ENCODE assay signal across 1 cellular context in genomic region chr15:38401101-38401500, GRCh38.
TF ChIP-seq lines count a peak whose summit lies in the region.

No MANE protein-coding gene starts in this region.

TF ChIP-seq in WTC11, 78 proteins besides CTCF, POLR2A, EP300 and RAD21 (continued from another document):
- TF ChIP-seq, protein P1, sequence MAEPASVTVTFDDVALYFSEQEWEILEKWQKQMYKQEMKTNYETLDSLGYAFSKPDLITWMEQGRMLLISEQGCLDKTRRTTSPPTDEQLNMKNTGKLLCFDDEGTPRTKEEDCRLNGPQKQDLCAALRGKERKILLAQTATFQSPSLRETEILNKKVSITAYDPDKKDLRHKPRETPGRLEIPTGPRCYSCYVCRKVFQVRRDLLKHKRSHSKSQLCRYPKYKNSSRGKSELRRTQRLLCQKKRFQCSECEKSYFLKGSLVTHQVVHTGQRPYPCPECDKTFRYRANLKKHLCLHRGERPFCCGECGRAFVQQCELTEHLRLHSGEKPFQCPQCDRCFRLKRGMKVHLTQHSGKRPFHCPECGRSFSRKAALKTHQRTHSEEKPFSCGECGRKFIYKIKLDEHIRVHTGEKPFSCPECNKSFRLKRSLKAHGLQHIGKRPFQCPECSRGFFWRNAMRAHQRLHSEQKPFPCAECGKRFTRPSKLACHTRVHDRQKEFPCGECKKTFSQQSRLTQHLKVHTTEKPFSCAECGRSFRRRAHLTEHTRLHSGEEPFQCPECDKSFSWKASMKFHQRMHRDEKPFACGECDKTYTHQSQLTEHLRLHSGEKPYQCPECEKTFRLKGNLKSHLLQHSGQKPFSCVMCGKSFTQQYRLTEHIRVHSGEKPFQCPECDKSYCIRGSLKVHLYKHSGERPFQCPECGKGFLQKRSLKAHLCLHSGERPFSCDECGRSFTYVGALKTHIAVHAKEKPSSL (CRISPR knock-in tag; conservative IDR thresholded peaks at IDR 0.05): no peak
- TF ChIP-seq, protein P2, sequence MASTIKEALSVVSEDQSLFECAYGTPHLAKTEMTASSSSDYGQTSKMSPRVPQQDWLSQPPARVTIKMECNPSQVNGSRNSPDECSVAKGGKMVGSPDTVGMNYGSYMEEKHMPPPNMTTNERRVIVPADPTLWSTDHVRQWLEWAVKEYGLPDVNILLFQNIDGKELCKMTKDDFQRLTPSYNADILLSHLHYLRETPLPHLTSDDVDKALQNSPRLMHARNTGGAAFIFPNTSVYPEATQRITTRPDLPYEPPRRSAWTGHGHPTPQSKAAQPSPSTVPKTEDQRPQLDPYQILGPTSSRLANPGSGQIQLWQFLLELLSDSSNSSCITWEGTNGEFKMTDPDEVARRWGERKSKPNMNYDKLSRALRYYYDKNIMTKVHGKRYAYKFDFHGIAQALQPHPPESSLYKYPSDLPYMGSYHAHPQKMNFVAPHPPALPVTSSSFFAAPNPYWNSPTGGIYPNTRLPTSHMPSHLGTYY (CRISPR knock-in tag; IDR thresholded peaks at IDR 0.05): no peak
- no peak for TF ChIP-seq SMAD4 (CRISPR knock-in tag; IDR thresholded peaks at IDR 0.05)
- TF ChIP-seq, protein P3, sequence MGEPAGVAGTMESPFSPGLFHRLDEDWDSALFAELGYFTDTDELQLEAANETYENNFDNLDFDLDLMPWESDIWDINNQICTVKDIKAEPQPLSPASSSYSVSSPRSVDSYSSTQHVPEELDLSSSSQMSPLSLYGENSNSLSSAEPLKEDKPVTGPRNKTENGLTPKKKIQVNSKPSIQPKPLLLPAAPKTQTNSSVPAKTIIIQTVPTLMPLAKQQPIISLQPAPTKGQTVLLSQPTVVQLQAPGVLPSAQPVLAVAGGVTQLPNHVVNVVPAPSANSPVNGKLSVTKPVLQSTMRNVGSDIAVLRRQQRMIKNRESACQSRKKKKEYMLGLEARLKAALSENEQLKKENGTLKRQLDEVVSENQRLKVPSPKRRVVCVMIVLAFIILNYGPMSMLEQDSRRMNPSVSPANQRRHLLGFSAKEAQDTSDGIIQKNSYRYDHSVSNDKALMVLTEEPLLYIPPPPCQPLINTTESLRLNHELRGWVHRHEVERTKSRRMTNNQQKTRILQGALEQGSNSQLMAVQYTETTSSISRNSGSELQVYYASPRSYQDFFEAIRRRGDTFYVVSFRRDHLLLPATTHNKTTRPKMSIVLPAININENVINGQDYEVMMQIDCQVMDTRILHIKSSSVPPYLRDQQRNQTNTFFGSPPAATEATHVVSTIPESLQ (CRISPR knock-in tag; IDR thresholded peaks at IDR 0.05): no peak
- TF ChIP-seq, protein P4, sequence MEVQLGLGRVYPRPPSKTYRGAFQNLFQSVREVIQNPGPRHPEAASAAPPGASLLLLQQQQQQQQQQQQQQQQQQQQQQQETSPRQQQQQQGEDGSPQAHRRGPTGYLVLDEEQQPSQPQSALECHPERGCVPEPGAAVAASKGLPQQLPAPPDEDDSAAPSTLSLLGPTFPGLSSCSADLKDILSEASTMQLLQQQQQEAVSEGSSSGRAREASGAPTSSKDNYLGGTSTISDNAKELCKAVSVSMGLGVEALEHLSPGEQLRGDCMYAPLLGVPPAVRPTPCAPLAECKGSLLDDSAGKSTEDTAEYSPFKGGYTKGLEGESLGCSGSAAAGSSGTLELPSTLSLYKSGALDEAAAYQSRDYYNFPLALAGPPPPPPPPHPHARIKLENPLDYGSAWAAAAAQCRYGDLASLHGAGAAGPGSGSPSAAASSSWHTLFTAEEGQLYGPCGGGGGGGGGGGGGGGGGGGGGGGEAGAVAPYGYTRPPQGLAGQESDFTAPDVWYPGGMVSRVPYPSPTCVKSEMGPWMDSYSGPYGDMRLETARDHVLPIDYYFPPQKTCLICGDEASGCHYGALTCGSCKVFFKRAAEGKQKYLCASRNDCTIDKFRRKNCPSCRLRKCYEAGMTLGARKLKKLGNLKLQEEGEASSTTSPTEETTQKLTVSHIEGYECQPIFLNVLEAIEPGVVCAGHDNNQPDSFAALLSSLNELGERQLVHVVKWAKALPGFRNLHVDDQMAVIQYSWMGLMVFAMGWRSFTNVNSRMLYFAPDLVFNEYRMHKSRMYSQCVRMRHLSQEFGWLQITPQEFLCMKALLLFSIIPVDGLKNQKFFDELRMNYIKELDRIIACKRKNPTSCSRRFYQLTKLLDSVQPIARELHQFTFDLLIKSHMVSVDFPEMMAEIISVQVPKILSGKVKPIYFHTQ (CRISPR knock-in tag; IDR thresholded peaks at IDR 0.05): no peak
- TF ChIP-seq NFATC4 (CRISPR knock-in tag; IDR thresholded peaks at IDR 0.05): no peak
- TF ChIP-seq RORB (CRISPR knock-in tag; IDR thresholded peaks at IDR 0.05): no peak
- TF ChIP-seq NFYB (CRISPR knock-in tag; conservative IDR thresholded peaks at IDR 0.05; ENCODE audit: low read depth): no peak
- TF ChIP-seq HMGA2 (CRISPR knock-in tag; IDR thresholded peaks at IDR 0.05): no peak
TF ChIP-seq in WTC11: peak in this region for 0.
